4 cellular contexts compared by ENCODE assay signal in the genomic region with DNA sequence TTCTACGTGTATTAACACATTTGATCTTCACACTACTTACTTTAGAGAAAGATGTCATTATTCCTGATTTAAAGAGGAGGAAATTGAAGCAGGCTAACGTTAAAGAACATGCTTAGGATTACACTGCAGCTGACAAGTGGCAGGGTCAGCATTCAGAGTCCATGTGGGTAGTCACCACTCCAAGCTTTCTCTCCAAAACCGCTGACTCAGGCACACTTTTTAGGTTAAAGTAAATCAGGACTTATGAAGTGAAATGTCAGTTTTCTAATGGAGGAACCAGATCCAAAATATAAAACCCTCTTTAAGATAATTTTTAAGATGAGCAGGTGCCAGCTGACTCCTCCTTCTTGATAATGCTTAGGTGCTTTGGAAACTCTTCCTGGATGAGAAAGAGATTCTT.
TF ChIP-seq lines count a peak whose summit lies in the region.

No MANE protein-coding gene starts in this region.

TF ChIP-seq in HepG2, 621 proteins besides CTCF, POLR2A, EP300 and RAD21 (continues in another document):
- TF ChIP-seq MAFK (conservative IDR thresholded peaks at IDR 0.05 in 1 of 2, IDR thresholded peaks at IDR 0.05 in 1 of 2; ENCODE audit: low read length in 2 of 2) (peak; percentile 65 to 85), ZFYVE20 (CRISPR knock-in tag; IDR thresholded peaks at IDR 0.05; ENCODE audit: borderline replicate concordance, low read depth) (no peak), ZNF274 (CRISPR knock-in tag; IDR thresholded peaks at IDR 0.05) (no peak), ZMYM3 (CRISPR knock-in tag; IDR thresholded peaks at IDR 0.05) (no peak), MAFF (IDR thresholded peaks at IDR 0.05; ENCODE audit: low read depth, low read length) (peak; percentile 67), ZNF609 (CRISPR knock-in tag; IDR thresholded peaks at IDR 0.05; ENCODE audit: borderline replicate concordance) (no peak), ELF1 (CRISPR knock-in tag; IDR thresholded peaks at IDR 0.05) (no peak)

TF ChIP-seq in A549, 52 proteins besides CTCF, POLR2A, EP300 and RAD21:
- TF ChIP-seq, protein P1, sequence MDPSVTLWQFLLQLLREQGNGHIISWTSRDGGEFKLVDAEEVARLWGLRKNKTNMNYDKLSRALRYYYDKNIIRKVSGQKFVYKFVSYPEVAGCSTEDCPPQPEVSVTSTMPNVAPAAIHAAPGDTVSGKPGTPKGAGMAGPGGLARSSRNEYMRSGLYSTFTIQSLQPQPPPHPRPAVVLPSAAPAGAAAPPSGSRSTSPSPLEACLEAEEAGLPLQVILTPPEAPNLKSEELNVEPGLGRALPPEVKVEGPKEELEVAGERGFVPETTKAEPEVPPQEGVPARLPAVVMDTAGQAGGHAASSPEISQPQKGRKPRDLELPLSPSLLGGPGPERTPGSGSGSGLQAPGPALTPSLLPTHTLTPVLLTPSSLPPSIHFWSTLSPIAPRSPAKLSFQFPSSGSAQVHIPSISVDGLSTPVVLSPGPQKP (IDR thresholded peaks at IDR 0.05; ENCODE audit: low read depth, low read length), result no peak
- TF ChIP-seq MAFK (IDR thresholded peaks at IDR 0.05; ENCODE audit: partially characterized antibody), result peak; percentile 40

TF ChIP-seq in IMR-90, 13 proteins besides CTCF, POLR2A, EP300 and RAD21:
- TF ChIP-seq USF2 (IDR thresholded peaks at IDR 0.05; ENCODE audit: low read depth, low read length) (no peak), MAFK (IDR thresholded peaks at IDR 0.05; ENCODE audit: low read depth, low read length) (peak; percentile 56)

TF ChIP-seq in K562, 482 proteins besides CTCF, POLR2A, EP300 and RAD21:
- TF ChIP-seq SIN3B (IDR thresholded peaks at IDR 0.05; ENCODE audit: low read depth) (no peak), MAFG (tag; conservative IDR thresholded peaks at IDR 0.05) (peak; percentile 47; the same call in 1 of the 2 replicates), ZNF316 (IDR thresholded peaks at IDR 0.05) (peak; percentile 69), PRMT5 (CRISPR knock-in tag; IDR thresholded peaks at IDR 0.05) (no peak), C11orf30 (IDR thresholded peaks at IDR 0.05; ENCODE audit: low read depth) (peak; percentile 50), MAFF (IDR thresholded peaks at IDR 0.05; ENCODE audit: low read length) (peak; percentile 23; the same call in 1 of the 2 replicates)
